Comparison of ENCODE assay signal across 1 cellular context in genomic region chr9:18606281-18606680, GRCh38.
TF ChIP-seq lines count a peak whose summit lies in the region.

No MANE protein-coding gene starts in this region.

TF ChIP-seq in liver, 16 proteins besides CTCF, POLR2A, EP300 and RAD21 (continued from another document):
- no peak for TF ChIP-seq YY1 (IDR thresholded peaks at IDR 0.05)
- no peak for TF ChIP-seq GABPA (IDR thresholded peaks at IDR 0.05 in 1 of 2, conservative IDR thresholded peaks at IDR 0.05 in 1 of 2)
- TF ChIP-seq RXRA (IDR thresholded peaks at IDR 0.05), result no peak
- TF ChIP-seq, protein P1, sequence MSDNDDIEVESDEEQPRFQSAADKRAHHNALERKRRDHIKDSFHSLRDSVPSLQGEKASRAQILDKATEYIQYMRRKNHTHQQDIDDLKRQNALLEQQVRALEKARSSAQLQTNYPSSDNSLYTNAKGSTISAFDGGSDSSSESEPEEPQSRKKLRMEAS (IDR thresholded peaks at IDR 0.05), result no peak
- TF ChIP-seq FOXA2 (IDR thresholded peaks at IDR 0.05), result no peak
- no peak for TF ChIP-seq HNF4A (conservative IDR thresholded peaks at IDR 0.05)
- no peak for TF ChIP-seq FOXA1 (IDR thresholded peaks at IDR 0.05)
- no peak for TF ChIP-seq REST (IDR thresholded peaks at IDR 0.05)
- no peak for TF ChIP-seq SP1 (IDR thresholded peaks at IDR 0.05)
- no peak for TF ChIP-seq NR2F2 (IDR thresholded peaks at IDR 0.05)
- TF ChIP-seq, protein P2, sequence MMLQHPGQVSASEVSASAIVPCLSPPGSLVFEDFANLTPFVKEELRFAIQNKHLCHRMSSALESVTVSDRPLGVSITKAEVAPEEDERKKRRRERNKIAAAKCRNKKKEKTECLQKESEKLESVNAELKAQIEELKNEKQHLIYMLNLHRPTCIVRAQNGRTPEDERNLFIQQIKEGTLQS (IDR thresholded peaks at IDR 0.05), result no peak
- TF ChIP-seq JUND (IDR thresholded peaks at IDR 0.05), result no peak
